Comparison of ENCODE assay signal across 1 cellular context in genomic region chr12:14846878-14847580, GRCh38.
A peak's percentile ranks its signal among the peaks of the same experiment; 100 is the strongest.
TF ChIP-seq lines count a peak whose summit lies in the region.

No MANE protein-coding gene starts in this region.

TF ChIP-seq in HepG2, 621 proteins besides CTCF, POLR2A, EP300 and RAD21:
- 0 out of 2 replicates have a peak, but pooled peaks have one; percentile 14 for TF ChIP-seq ELF3 (CRISPR knock-in tag; IDR thresholded peaks at IDR 0.05)
- TF ChIP-seq RNF219 (CRISPR knock-in tag; IDR thresholded peaks at IDR 0.05) = no peak
TF ChIP-seq in HepG2: peak in this region for 1.
